10 cellular contexts compared by ENCODE assay signal in genomic region chr22:50641696-50642607, GRCh38. TPM values are rescaled to one million over a fixed set of nuclear protein-coding genes. Genes with fewer than 3 reads are reported as not detected.
DNase-seq lines count a peak whose midpoint lies in the region; ATAC-seq and TF ChIP-seq lines count a peak whose summit lies in the region.
"Had no signal": no experiment of that assay in that cellular context is flagged by ENCODE, and none has a peak within 500 bp of the region (broad histone marks: within the 10 kb centered on the region; RNA-seq: fewer than 3 reads in every experiment).

No MANE protein-coding gene starts in this region.

- H3K9me3 Mint-ChIP-seq in T-cell = no peaks in the 10 kb centered on the region

- H3K4me3 Mint-ChIP-seq in T-cell = no peak overlapping the region
- H3K4me3 Mint-ChIP-seq: activated naive CD8-positive, alpha-beta T cell had no signal

- TF ChIP-seq CTCF in NB4 (IDR thresholded peaks at IDR 0.05; ENCODE audit: low read depth, low read length) = peak; percentile 16

- ATAC-seq in HG02981 (IDR thresholded peaks at IDR 0.05; ENCODE audit: unreplicated experiment) (no peak), T-cell (replicated peaks in 1 of 4) (no peak)

- H3K4me1 Mint-ChIP-seq in T-cell = no peaks in the 10 kb centered on the region

- DNase-seq in AG20443 (ENCODE audit: low spot score) (peak; percentile 45), NB4 (ENCODE audit: low read depth) (peak; percentile 19), fibroblast of the conjunctiva (ENCODE audit: low read depth) (peak; percentile 30), myocyte (ENCODE audit: low read depth) (peak; percentile 13), NOMO-1 treated with DMSO at 0.1 percent for 48 hours (lab: John Stamatoyannopoulos, UW; ENCODE audit: unreplicated experiment) (no peak), T-cell (no peak)
- no peak for DNase-seq in stimulated activated CD4-positive, alpha-beta T cell treated with anti-CD3 and anti-CD28 coated beads, Interleukin-4, amount 100 ng/mL, for 24 hours
- DNase-seq: stimulated activated CD4-positive, alpha-beta T cell treated with anti-CD3 and anti-CD28 coated beads, Interleukin-12 subunit alpha, Interleukin-12 subunit beta, amount 100 ng/mL, for 4 hours had no signal

- CTCF ChIA-PET in T-cell (lab: Charles Lee) = no interaction called here

- peaks cover 0 to 12% of the 10 kb centered on the region in 2 donors for H3K27me3 Mint-ChIP-seq in T-cell

- H3K36me3 Mint-ChIP-seq in T-cell = no peaks in the 10 kb centered on the region
- H3K36me3 Mint-ChIP-seq: activated naive CD8-positive, alpha-beta T cell had no signal

- H3K27ac Mint-ChIP-seq in T-cell = no peak overlapping the region
- H3K27ac Mint-ChIP-seq: activated naive CD8-positive, alpha-beta T cell had no signal

- POLR2A ChIA-PET in T-cell (lab: Charles Lee) = no interaction called here

- no peak for TF ChIP-seq POLR2A in NB4 (IDR thresholded peaks at IDR 0.05; ENCODE audit: extremely low read depth, insufficient read length)

- H3K4me3 ChIP-seq in NB4 (ENCODE audit: low read depth, low read length) = no peak overlapping the region

RNA-seq across cellular contexts. Expression of gene ARSA, which starts 14.0 kb away (rescaled TPM):
- total RNA-seq in myocyte = 30.5 and 37.4 TPM in 2 replicates
- 50.4 TPM for polyA plus RNA-seq in myocyte (2012)
- total RNA-seq in T-cell = 100 to 1,000 TPM in 1 of 5 donors, 10 to 100 TPM in 4; 68.3 to 105 (median 90.6) TPM

RNA-seq across cellular contexts. Expression of gene SHANK3, which starts 30.7 kb away (rescaled TPM):
- 0.32 and 0.47 TPM in 2 replicates for total RNA-seq in myocyte
- 1.0 TPM for polyA plus RNA-seq in myocyte (2012)
- under 1 TPM; 0.22 to 0.47 (median 0.28) TPM for total RNA-seq in T-cell

RNA-seq across cellular contexts. Expression of gene MAPK8IP2, which starts 41.4 kb away (rescaled TPM):
- 0.16 and 0.36 TPM in 2 replicates for total RNA-seq in myocyte
- 0.24 TPM for polyA plus RNA-seq in myocyte (2012)
- total RNA-seq in T-cell = under 1 TPM; 0.13 to 0.55 (median 0.39) TPM

RNA-seq across cellular contexts. Expression of gene CHKB, which starts 59.3 kb away (rescaled TPM):
- 42.7 and 47.0 TPM in 2 replicates for total RNA-seq in myocyte
- 41.8 TPM for polyA plus RNA-seq in myocyte (2012)
- 100 to 1,000 TPM; 151 to 209 (median 203) TPM for total RNA-seq in T-cell

Comparison
In these comparisons a context has a peak if more than half of its experiments do, and no peak if none do; other contexts are left out.
1. DNase-seq: peak in AG20443 (single experiment), NB4 (single experiment), fibroblast of the conjunctiva (single experiment) and myocyte (single experiment); none in stimulated activated CD4-positive, alpha-beta T cell treated with anti-CD3 and anti-CD28 coated beads, Interleukin-4, amount 100 ng/mL, for 24 hours (single experiment), NOMO-1 treated with DMSO at 0.1 percent for 48 hours (single experiment) and T-cell (0 of 34).